1 cellular context compared by ENCODE assay signal in the genomic region with DNA sequence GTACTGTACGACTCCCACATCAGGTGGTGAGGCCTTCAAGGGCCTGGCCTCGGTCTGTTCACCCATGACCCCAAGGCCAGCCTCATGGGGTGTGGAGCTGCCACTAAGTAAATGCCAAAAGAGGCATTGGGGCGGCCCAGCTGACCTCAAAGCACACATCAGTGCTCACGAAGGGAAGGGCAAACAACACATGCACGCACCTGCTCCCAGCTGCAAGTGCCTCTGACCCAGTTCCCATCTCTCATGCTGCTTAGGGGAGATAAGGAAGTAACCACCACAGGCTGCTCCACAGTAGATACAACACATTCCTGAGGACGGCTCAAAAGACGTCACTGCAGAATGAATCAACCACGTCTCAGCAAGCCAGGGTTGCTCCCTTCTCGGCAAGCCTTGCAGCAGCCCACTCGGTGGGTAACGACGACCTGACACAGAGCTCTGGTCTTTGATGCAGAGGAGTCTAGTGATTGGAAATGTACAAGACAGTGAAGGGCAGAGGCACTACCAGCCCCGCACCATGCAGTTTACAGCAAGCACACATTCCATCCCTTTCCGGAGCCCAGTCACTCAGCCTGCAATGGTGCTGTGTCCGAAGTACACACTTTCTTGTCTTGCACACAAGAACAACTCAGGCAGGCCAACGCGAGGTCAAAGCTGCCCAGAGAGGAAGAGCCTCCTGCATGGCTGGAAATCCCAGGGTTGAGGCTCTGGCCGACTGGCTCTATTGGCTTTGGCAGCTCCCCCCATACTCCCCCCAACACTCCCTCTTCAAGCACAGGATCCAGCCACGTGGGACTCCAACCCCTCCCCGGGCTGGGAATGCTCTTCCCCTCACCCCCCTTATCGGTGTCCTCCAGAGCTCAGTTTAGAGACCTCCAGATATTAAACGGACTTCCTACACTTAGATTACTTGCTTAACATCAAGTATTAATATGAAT.
A peak's percentile ranks its signal among the peaks of the same experiment; 100 is the strongest.
TF ChIP-seq lines count a peak whose summit lies in the region.

No MANE protein-coding gene starts in this region.

TF ChIP-seq in K562, 482 proteins besides CTCF, POLR2A, EP300 and RAD21 (continued from another document and continues in another):
- TF ChIP-seq, protein P1, sequence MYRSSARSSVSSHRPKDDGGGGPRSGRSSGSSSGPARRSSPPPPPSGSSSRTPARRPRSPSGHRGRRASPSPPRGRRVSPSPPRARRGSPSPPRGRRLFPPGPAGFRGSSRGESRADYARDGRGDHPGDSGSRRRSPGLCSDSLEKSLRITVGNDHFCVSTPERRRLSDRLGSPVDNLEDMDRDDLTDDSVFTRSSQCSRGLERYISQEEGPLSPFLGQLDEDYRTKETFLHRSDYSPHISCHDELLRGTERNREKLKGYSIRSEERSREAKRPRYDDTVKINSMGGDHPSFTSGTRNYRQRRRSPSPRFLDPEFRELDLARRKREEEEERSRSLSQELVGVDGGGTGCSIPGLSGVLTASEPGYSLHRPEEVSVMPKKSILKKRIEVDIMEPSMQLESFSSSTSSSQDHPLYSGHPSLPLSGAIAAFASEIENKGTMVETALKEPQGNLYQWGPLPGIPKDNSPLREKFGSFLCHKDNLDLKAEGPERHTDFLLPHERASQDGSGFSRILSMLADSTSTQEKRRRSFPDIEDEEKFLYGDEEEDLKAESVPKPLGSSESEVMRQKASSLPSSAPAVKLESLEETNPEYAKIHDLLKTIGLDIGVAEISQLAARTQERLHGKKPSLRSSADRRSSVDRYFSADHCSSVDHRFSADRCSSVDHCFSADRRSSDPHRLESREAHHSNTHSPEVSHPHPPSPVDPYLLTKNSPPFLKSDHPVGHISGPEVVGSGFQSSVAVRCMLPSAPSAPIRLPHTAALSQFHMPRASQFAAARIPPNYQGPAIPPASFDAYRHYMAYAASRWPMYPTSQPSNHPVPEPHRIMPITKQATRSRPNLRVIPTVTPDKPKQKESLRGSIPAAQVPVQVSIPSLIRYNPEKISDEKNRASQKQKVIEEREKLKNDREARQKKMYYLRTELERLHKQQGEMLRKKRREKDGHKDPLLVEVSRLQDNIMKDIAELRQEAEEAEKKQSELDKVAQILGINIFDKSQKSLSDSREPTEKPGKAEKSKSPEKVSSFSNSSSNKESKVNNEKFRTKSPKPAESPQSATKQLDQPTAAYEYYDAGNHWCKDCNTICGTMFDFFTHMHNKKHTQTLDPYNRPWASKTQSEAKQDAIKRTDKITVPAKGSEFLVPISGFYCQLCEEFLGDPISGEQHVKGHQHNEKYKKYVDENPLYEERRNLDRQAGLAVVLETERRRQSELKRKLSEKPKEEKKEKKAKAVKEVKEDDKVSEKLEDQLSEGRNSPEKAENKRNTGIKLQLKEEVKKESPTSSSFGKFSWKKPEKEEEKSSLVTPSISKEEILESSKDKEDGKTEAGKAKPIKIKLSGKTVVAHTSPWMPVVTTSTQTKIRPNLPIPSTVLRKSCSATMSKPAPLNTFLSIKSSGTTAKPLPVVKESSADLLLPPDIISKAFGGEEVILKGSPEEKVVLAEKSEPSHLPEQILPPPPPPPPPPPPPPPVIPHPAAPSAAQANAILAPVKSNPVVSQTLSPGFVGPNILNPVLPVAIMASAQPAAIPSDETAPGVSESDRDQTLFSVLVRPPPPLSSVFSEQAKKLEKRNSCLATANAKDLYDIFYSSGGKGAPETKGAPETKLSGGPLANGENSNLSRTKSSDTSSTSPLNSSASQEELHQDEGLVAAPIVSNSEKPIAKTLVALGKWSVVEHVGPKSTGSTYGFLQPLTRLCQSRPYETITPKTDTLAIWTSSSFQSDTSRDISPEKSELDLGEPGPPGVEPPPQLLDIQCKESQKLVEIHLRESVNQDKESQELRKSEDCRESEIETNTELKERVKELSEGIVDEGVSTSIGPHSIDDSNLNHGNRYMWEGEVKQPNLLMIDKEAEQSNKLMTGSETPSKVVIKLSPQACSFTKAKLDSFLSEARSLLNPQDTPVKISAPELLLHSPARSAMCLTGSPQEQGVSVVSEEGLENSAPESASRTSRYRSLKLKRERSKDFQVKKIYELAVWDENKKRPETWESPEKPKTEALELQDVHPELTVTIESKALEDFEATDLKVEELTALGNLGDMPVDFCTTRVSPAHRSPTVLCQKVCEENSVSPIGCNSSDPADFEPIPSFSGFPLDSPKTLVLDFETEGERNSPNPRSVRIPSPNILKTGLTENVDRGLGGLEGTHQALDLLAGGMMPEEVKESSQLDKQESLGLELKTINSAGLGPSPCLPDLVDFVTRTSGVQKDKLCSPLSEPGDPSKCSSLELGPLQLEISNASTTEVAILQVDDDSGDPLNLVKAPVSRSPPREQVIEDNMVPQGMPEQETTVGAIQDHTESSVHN (IDR thresholded peaks at IDR 0.05; ENCODE audit: borderline replicate concordance in 1 of 2, low read depth in 1 of 2) = peak in 1 of 2 experiments; percentile 95; a peak in 2 of 4 replicates
- TF ChIP-seq ZNF143 (CRISPR knock-in tag; IDR thresholded peaks at IDR 0.05) (no peak), ARID1B (IDR thresholded peaks at IDR 0.05) (peak; percentile 99), ELF1 (tag; IDR thresholded peaks at IDR 0.05) (0 out of 2 replicates have a peak, but pooled peaks have one; percentile 44), ZNF766 (CRISPR knock-in tag; conservative IDR thresholded peaks at IDR 0.05) (peak; percentile 97), HMG20A (CRISPR knock-in tag; conservative IDR thresholded peaks at IDR 0.05) (no peak), SLC30A9 (CRISPR knock-in tag; IDR thresholded peaks at IDR 0.05) (no peak), ZNF174 (CRISPR knock-in tag; IDR thresholded peaks at IDR 0.05) (no peak), SNIP1 (IDR thresholded peaks at IDR 0.05; ENCODE audit: low read depth) (no peak), NCOA6 (IDR thresholded peaks at IDR 0.05) (no peak), FOSL1 (tag; conservative IDR thresholded peaks at IDR 0.05) (peak; percentile 89), ZNF696 (CRISPR knock-in tag; conservative IDR thresholded peaks at IDR 0.05) (no peak), TAF15 (IDR thresholded peaks at IDR 0.05; ENCODE audit: low read depth, low read length) (no peak), ZNF124 (CRISPR knock-in tag; IDR thresholded peaks at IDR 0.05) (no peak), CREBBP (IDR thresholded peaks at IDR 0.05; ENCODE audit: low read depth, low read length) (no peak), CC2D1A (IDR thresholded peaks at IDR 0.05) (peak; percentile 96), NFRKB (IDR thresholded peaks at IDR 0.05; ENCODE audit: low read depth) (0 out of 2 replicates have a peak, but pooled peaks have one; percentile 13), SP1 (CRISPR knock-in tag; IDR thresholded peaks at IDR 0.05) (peak; percentile 70; the same call in 1 of the 2 replicates), CBFA2T3 (IDR thresholded peaks at IDR 0.05) (peak; percentile 100), CREB1 (IDR thresholded peaks at IDR 0.05) (peak; percentile 90), CREB1 (CRISPR knock-in tag; IDR thresholded peaks at IDR 0.05) (peak; percentile 72), GTF2E2 (tag; IDR thresholded peaks at IDR 0.05) (no peak), TEAD1 (CRISPR knock-in tag; IDR thresholded peaks at IDR 0.05) (peak; percentile 96 to 100), KHSRP (IDR thresholded peaks at IDR 0.05) (peak; percentile 88), JUND (IDR thresholded peaks at IDR 0.05; ENCODE audit: borderline replicate concordance, low read depth, low read length) (peak; percentile 90), JUND (tag; IDR thresholded peaks at IDR 0.05; ENCODE audit: borderline replicate concordance, low read depth, low read length) (peak; percentile 87; the same call in 2 of the 3 replicates), SMC3 (conservative IDR thresholded peaks at IDR 0.05; ENCODE audit: insufficient read depth, low read depth, low read length) (no peak), TCF3 (CRISPR knock-in tag; IDR thresholded peaks at IDR 0.05) (peak; percentile 100), ILK (tag; IDR thresholded peaks at IDR 0.05; ENCODE audit: borderline replicate concordance, low read depth) (no peak), SMARCC2 (IDR thresholded peaks at IDR 0.05; ENCODE audit: low read depth) (peak; percentile 88), SIX5 (IDR thresholded peaks at IDR 0.05; ENCODE audit: borderline replicate concordance in 1 of 2, insufficient read depth in 1 of 2, low read depth in 1 of 2, low read length in 2 of 2) (no peak), TBP (optimal IDR thresholded peaks at IDR 0.05; ENCODE audit: low read depth, low read length) (peak; percentile 19), RNF2 (IDR thresholded peaks at IDR 0.05) (peak; percentile 96), RBM14 (IDR thresholded peaks at IDR 0.05; ENCODE audit: borderline replicate concordance, insufficient read depth, low read depth, low read length) (no peak), SMAD4 (CRISPR knock-in tag; conservative IDR thresholded peaks at IDR 0.05) (peak; percentile 98)
- TF ChIP-seq, protein P2, sequence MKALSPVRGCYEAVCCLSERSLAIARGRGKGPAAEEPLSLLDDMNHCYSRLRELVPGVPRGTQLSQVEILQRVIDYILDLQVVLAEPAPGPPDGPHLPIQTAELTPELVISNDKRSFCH (CRISPR knock-in tag; IDR thresholded peaks at IDR 0.05) = no peak
- TF ChIP-seq, protein P2 (tag; IDR thresholded peaks at IDR 0.05) = peak; percentile 92
- TF ChIP-seq, protein P3, sequence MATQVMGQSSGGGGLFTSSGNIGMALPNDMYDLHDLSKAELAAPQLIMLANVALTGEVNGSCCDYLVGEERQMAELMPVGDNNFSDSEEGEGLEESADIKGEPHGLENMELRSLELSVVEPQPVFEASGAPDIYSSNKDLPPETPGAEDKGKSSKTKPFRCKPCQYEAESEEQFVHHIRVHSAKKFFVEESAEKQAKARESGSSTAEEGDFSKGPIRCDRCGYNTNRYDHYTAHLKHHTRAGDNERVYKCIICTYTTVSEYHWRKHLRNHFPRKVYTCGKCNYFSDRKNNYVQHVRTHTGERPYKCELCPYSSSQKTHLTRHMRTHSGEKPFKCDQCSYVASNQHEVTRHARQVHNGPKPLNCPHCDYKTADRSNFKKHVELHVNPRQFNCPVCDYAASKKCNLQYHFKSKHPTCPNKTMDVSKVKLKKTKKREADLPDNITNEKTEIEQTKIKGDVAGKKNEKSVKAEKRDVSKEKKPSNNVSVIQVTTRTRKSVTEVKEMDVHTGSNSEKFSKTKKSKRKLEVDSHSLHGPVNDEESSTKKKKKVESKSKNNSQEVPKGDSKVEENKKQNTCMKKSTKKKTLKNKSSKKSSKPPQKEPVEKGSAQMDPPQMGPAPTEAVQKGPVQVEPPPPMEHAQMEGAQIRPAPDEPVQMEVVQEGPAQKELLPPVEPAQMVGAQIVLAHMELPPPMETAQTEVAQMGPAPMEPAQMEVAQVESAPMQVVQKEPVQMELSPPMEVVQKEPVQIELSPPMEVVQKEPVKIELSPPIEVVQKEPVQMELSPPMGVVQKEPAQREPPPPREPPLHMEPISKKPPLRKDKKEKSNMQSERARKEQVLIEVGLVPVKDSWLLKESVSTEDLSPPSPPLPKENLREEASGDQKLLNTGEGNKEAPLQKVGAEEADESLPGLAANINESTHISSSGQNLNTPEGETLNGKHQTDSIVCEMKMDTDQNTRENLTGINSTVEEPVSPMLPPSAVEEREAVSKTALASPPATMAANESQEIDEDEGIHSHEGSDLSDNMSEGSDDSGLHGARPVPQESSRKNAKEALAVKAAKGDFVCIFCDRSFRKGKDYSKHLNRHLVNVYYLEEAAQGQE (CRISPR knock-in tag; IDR thresholded peaks at IDR 0.05; ENCODE audit: low read depth) = no peak
- TF ChIP-seq, protein P4, sequence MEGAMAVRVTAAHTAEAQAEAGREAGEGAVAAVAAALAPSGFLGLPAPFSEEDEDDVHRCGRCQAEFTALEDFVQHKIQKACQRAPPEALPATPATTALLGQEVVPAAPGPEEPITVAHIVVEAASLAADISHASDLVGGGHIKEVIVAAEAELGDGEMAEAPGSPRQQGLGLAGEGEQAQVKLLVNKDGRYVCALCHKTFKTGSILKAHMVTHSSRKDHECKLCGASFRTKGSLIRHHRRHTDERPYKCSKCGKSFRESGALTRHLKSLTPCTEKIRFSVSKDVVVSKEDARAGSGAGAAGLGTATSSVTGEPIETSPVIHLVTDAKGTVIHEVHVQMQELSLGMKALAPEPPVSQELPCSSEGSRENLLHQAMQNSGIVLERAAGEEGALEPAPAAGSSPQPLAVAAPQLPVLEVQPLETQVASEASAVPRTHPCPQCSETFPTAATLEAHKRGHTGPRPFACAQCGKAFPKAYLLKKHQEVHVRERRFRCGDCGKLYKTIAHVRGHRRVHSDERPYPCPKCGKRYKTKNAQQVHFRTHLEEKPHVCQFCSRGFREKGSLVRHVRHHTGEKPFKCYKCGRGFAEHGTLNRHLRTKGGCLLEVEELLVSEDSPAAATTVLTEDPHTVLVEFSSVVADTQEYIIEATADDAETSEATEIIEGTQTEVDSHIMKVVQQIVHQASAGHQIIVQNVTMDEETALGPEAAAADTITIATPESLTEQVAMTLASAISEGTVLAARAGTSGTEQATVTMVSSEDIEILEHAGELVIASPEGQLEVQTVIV (CRISPR knock-in tag; IDR thresholded peaks at IDR 0.05; ENCODE audit: borderline replicate concordance) = no peak
- TF ChIP-seq, protein P5, sequence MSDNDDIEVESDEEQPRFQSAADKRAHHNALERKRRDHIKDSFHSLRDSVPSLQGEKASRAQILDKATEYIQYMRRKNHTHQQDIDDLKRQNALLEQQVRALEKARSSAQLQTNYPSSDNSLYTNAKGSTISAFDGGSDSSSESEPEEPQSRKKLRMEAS (CRISPR knock-in tag; IDR thresholded peaks at IDR 0.05) = peak; percentile 97
- TF ChIP-seq, protein P6, sequence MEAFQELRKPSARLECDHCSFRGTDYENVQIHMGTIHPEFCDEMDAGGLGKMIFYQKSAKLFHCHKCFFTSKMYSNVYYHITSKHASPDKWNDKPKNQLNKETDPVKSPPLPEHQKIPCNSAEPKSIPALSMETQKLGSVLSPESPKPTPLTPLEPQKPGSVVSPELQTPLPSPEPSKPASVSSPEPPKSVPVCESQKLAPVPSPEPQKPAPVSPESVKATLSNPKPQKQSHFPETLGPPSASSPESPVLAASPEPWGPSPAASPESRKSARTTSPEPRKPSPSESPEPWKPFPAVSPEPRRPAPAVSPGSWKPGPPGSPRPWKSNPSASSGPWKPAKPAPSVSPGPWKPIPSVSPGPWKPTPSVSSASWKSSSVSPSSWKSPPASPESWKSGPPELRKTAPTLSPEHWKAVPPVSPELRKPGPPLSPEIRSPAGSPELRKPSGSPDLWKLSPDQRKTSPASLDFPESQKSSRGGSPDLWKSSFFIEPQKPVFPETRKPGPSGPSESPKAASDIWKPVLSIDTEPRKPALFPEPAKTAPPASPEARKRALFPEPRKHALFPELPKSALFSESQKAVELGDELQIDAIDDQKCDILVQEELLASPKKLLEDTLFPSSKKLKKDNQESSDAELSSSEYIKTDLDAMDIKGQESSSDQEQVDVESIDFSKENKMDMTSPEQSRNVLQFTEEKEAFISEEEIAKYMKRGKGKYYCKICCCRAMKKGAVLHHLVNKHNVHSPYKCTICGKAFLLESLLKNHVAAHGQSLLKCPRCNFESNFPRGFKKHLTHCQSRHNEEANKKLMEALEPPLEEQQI (IDR thresholded peaks at IDR 0.05) = no peak; the same call in none of the 2 replicates
- TF ChIP-seq, protein P7, sequence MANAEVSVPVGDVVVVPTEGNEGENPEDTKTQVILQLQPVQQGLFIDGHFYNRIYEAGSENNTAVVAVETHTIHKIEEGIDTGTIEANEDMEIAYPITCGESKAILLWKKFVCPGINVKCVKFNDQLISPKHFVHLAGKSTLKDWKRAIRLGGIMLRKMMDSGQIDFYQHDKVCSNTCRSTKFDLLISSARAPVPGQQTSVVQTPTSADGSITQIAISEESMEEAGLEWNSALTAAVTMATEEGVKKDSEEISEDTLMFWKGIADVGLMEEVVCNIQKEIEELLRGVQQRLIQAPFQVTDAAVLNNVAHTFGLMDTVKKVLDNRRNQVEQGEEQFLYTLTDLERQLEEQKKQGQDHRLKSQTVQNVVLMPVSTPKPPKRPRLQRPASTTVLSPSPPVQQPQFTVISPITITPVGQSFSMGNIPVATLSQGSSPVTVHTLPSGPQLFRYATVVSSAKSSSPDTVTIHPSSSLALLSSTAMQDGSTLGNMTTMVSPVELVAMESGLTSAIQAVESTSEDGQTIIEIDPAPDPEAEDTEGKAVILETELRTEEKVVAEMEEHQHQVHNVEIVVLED (CRISPR knock-in tag; IDR thresholded peaks at IDR 0.05) = no peak
